Comparison of ENCODE assay signal across 16 cellular contexts in the genomic region with DNA sequence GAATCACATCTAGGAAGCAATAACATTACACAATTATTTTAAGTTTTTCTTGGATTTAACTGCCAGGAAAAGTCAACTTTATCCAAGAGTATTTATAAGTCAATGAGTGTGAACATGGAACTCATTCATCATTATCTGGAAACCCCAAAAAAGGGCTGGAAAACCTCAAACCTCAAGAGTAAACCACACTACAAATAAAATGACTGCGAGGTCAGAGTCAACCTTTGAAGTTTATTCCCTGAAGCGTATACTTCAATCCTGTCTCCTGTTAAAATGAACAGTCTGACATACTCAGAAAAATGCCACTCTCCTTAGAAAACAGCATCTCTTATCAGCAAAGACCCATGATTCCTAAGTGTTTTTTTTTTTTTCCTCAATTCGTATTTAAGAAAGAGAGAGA.
DNase-seq lines count a peak whose midpoint lies in the region; ATAC-seq and TF ChIP-seq lines count a peak whose summit lies in the region.
"Had no signal": no experiment of that assay in that cellular context is flagged by ENCODE, and none has a peak within 500 bp of the region (broad histone marks: within the 10 kb centered on the region; RNA-seq: fewer than 3 reads in every experiment).

No MANE protein-coding gene starts in this region.

- no peaks in the 10 kb centered on the region for H3K36me3 Mint-ChIP-seq in mesothelial cell of epicardium

- CTCF ChIA-PET in HEK293 (lab: Yijun Ruan, JAX), result no interaction called here

- peak overlapping the region; percentile 85 for H3K27ac Mint-ChIP-seq in mesothelial cell of epicardium
- H3K27ac Mint-ChIP-seq: GM23338 had no signal

- no peak overlapping the region for H3K27ac ChIP-seq in HEK293 (ENCODE audit: extremely low read depth, low read depth, low read length)
- H3K27ac ChIP-seq: KMS-11, PC-9 had no signal

- peak; percentile 16 for DNase-seq in fibroblast of the aortic adventitia (ENCODE audit: low read depth)
- DNase-seq in mesothelial cell of epicardium (ENCODE audit: low spot score in 2 of 2, unreplicated experiment in 2 of 2), result no peak
- DNase-seq in putamen (ENCODE audit: low spot score), result no peak
- DNase-seq: C1 segment of cervical spinal cord, NCI-H1048, NCI-H146, NCI-H2081, NCI-H510A, NCI-H82, PC-9 had no signal

- H3K9me3 ChIP-seq in HEK293 (ENCODE audit: control insufficient read depth, insufficient read depth, low read depth, low read length), result no peaks in the 10 kb centered on the region

- POLR2A ChIA-PET in HEK293 (lab: Yijun Ruan, JAX), result no interaction called here

- TF ChIP-seq CTCF in HEK293 (tag by site-specific recombination; IDR thresholded peaks at IDR 0.05) (no peak), fibroblast of the aortic adventitia (IDR thresholded peaks at IDR 0.05; ENCODE audit: insufficient read depth, low read length) (no peak), mesothelial cell of epicardium (IDR thresholded peaks at IDR 0.05; ENCODE audit: unreplicated experiment) (no peak)

- ATAC-seq in SK-N-SH treated with all-trans-retinoic acid at 6 μM for 48 hours (no peak), GM18498 (IDR thresholded peaks at IDR 0.05; ENCODE audit: unreplicated experiment) (no peak), HG03520 (IDR thresholded peaks at IDR 0.05; ENCODE audit: unreplicated experiment) (no peak)
- ATAC-seq: GM23338 had no signal

- no peaks in the 10 kb centered on the region for H3K27me3 Mint-ChIP-seq in mesothelial cell of epicardium (ENCODE audit: low read depth)

- H3K36me3 ChIP-seq in HEK293 (ENCODE audit: control insufficient read depth in 2 of 2, insufficient read depth in 1 of 2, low read length in 2 of 2), result no peaks in the 10 kb centered on the region

- H3K4me1 ChIP-seq in HEK293 (ENCODE audit: control insufficient read depth, insufficient read depth, low read length), result no peaks in the 10 kb centered on the region

- H3K4me3 ChIP-seq in HEK293 (ENCODE audit: low read depth, low read length) (no peak overlapping the region), fibroblast of the aortic adventitia (ENCODE audit: low read depth, low read length) (no peak overlapping the region)
- H3K4me3 ChIP-seq: GM23338, PC-9 had no signal

- H3K4me3 Mint-ChIP-seq in mesothelial cell of epicardium, result no peak overlapping the region
- H3K4me3 Mint-ChIP-seq: GM23338 had no signal

- peaks cover 14% of the 10 kb centered on the region for H3K9me3 Mint-ChIP-seq in mesothelial cell of epicardium
- H3K9me3 Mint-ChIP-seq: GM23338 had no signal

- peaks cover 32% of the 10 kb centered on the region for H3K4me1 Mint-ChIP-seq in mesothelial cell of epicardium

TF ChIP-seq in HEK293, 187 proteins besides CTCF, POLR2A, EP300 and RAD21:
- TF ChIP-seq, protein P1, sequence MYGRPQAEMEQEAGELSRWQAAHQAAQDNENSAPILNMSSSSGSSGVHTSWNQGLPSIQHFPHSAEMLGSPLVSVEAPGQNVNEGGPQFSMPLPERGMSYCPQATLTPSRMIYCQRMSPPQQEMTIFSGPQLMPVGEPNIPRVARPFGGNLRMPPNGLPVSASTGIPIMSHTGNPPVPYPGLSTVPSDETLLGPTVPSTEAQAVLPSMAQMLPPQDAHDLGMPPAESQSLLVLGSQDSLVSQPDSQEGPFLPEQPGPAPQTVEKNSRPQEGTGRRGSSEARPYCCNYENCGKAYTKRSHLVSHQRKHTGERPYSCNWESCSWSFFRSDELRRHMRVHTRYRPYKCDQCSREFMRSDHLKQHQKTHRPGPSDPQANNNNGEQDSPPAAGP (tag by site-specific recombination; IDR thresholded peaks at IDR 0.05), result no peak
- no peak for TF ChIP-seq ZNF274 (IDR thresholded peaks at IDR 0.05; ENCODE audit: low read length)
- TF ChIP-seq ZNF274 (tag by site-specific recombination; IDR thresholded peaks at IDR 0.05; ENCODE audit: borderline replicate concordance), result no peak
- no peak for TF ChIP-seq SALL2 (tag by site-specific recombination; IDR thresholded peaks at IDR 0.05; ENCODE audit: borderline replicate concordance)
- no peak for TF ChIP-seq EGR2 (tag by site-specific recombination; IDR thresholded peaks at IDR 0.05; ENCODE audit: low read depth)
- TF ChIP-seq FEZF1 (tag by site-specific recombination; IDR thresholded peaks at IDR 0.05), result peak; percentile 48; the same call in 1 of the 2 replicates
- TF ChIP-seq, protein P2, sequence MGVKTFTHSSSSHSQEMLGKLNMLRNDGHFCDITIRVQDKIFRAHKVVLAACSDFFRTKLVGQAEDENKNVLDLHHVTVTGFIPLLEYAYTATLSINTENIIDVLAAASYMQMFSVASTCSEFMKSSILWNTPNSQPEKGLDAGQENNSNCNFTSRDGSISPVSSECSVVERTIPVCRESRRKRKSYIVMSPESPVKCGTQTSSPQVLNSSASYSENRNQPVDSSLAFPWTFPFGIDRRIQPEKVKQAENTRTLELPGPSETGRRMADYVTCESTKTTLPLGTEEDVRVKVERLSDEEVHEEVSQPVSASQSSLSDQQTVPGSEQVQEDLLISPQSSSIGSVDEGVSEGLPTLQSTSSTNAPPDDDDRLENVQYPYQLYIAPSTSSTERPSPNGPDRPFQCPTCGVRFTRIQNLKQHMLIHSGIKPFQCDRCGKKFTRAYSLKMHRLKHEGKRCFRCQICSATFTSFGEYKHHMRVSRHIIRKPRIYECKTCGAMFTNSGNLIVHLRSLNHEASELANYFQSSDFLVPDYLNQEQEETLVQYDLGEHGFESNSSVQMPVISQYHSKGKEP (tag by site-specific recombination; IDR thresholded peaks at IDR 0.05), result no peak

TF ChIP-seq in SK-N-SH treated with all-trans-retinoic acid at 6 μM for 48 hours, 23 proteins besides CTCF, POLR2A, EP300 and RAD21:
- TF ChIP-seq BACH2 (CRISPR knock-in tag; IDR thresholded peaks at IDR 0.05; ENCODE audit: borderline replicate concordance), result no peak
- TF ChIP-seq, protein P3, sequence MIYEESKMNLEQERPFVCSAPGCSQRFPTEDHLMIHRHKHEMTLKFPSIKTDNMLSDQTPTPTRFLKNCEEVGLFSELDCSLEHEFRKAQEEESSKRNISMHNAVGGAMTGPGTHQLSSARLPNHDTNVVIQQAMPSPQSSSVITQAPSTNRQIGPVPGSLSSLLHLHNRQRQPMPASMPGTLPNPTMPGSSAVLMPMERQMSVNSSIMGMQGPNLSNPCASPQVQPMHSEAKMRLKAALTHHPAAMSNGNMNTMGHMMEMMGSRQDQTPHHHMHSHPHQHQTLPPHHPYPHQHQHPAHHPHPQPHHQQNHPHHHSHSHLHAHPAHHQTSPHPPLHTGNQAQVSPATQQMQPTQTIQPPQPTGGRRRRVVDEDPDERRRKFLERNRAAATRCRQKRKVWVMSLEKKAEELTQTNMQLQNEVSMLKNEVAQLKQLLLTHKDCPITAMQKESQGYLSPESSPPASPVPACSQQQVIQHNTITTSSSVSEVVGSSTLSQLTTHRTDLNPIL (CRISPR knock-in tag; IDR thresholded peaks at IDR 0.05; ENCODE audit: low read depth), result no peak
- peak; percentile 58; the same call in 1 of the 2 replicates for TF ChIP-seq ISL1 (CRISPR knock-in tag; IDR thresholded peaks at IDR 0.05)
- TF ChIP-seq OSR1 (CRISPR knock-in tag; IDR thresholded peaks at IDR 0.05), result no peak
TF ChIP-seq in SK-N-SH treated with all-trans-retinoic acid at 6 μM for 48 hours: peak in this region for 1.
